ENCODE assay signal across 22 cellular contexts in the genomic region with DNA sequence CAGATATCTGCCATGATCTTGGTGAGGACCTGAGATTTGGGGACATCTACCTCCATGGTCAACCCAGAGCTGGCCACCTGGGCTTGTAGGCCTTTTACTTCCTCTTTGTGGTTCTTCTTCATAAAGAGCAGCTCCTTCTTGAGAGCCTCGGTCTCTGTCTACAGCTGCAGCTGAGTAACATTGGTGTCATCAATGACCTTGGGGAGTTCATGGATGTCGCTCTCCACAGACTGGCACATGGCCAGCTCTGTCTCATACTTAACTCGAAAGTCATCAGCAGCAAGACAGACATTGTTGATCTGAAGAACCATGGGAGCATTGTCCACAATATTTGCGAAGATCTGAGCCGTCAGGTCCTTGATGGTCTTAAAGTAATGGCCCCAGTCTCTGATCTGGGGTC. TPM values are rescaled to one million over a fixed set of nuclear protein-coding genes. Genes with fewer than 3 reads are reported as not detected.
DNase-seq lines count a peak whose midpoint lies in the region; ATAC-seq and TF ChIP-seq lines count a peak whose summit lies in the region.
"Had no signal": no experiment of that assay in that cellular context is flagged by ENCODE, and none has a peak within 500 bp of the region (broad histone marks: within the 10 kb centered on the region; RNA-seq: fewer than 3 reads in every experiment).

No MANE protein-coding gene starts in this region.

- H4K20me1 ChIP-seq in Karpas-422 (ENCODE audit: insufficient read depth, low read depth, low read length) (no peaks in the 10 kb centered on the region), fibroblast of lung (ENCODE audit: control insufficient read depth, extremely low read depth, insufficient read depth, low read length) (no peaks in the 10 kb centered on the region), neural progenitor cell (ENCODE audit: low read depth) (no peaks in the 10 kb centered on the region)

- H3K4me3 ChIP-seq in Karpas-422 (ENCODE audit: low read length) (no peak overlapping the region), fibroblast of lung (replicated peaks in 1 of 4; ENCODE audit: control extremely low read depth in 1 of 4, insufficient read depth in 1 of 4, low read depth in 3 of 4, low read length in 4 of 4) (no peak overlapping the region), neural progenitor cell (no peak overlapping the region)
- H3K4me3 ChIP-seq: colonic mucosa, mucosa of descending colon, sigmoid colon, uterus had no signal

- H3K4me2 ChIP-seq in Karpas-422 (ENCODE audit: low read depth, low read length, poor library complexity, severe bottlenecking) (no peak overlapping the region), fibroblast of lung (ENCODE audit: extremely low read depth, insufficient read depth, low read length) (no peak overlapping the region), neural progenitor cell (no peak overlapping the region)
- H3K4me2 ChIP-seq: KMS-11 had no signal

- H2AFZ ChIP-seq in Karpas-422 (ENCODE audit: low read length) (no peak overlapping the region), fibroblast of lung (ENCODE audit: low read length) (no peak overlapping the region), neural progenitor cell (replicated peaks) (no peak overlapping the region)

- H3K4me3 Mint-ChIP-seq in neural progenitor cell = no peak overlapping the region
- H3K4me3 Mint-ChIP-seq: activated CD8-positive, alpha-beta T cell treated with anti-CD3 and anti-CD28 coated beads for 36 hours; H9 had no signal

- H3K27ac ChIP-seq in Karpas-422 (ENCODE audit: low read length) (no peak overlapping the region), fibroblast of lung (ENCODE audit: insufficient read depth, low read length) (no peak overlapping the region), neural progenitor cell (no peak overlapping the region)
- H3K27ac ChIP-seq: C4-2B, colonic mucosa, KMS-11, sigmoid colon, uterus had no signal

- H3K9me3 Mint-ChIP-seq in neural progenitor cell = peaks cover 8% of the 10 kb centered on the region
- H3K9me3 Mint-ChIP-seq: activated CD8-positive, alpha-beta T cell treated with anti-CD3 and anti-CD28 coated beads for 36 hours had no signal

- no peak overlapping the region for H3K27ac Mint-ChIP-seq in neural progenitor cell
- H3K27ac Mint-ChIP-seq: activated CD8-positive, alpha-beta T cell treated with anti-CD3 and anti-CD28 coated beads for 36 hours; H9 had no signal

- H3K79me2 ChIP-seq in Karpas-422 (ENCODE audit: low read length) = no peaks in the 10 kb centered on the region
- H3K79me2 ChIP-seq in fibroblast of lung (ENCODE audit: control insufficient read depth, insufficient read depth, low read length) = no peaks in the 10 kb centered on the region
- no peaks in the 10 kb centered on the region for H3K79me2 ChIP-seq in neural progenitor cell (ENCODE audit: low read depth)

- TF ChIP-seq CTCF in fibroblast of lung (conservative IDR thresholded peaks at IDR 0.05 in 1 of 2, IDR thresholded peaks at IDR 0.05 in 1 of 2; ENCODE audit: low read depth in 1 of 2, low read length in 2 of 2) (no peak), neural progenitor cell (IDR thresholded peaks at IDR 0.05) (no peak)

- H3K4me1 ChIP-seq in Karpas-422 (ENCODE audit: low read length) (no peaks in the 10 kb centered on the region), fibroblast of lung (ENCODE audit: control insufficient read depth, extremely low read depth, insufficient read depth, low read length) (peaks cover 3% of the 10 kb centered on the region), neural progenitor cell (no peaks in the 10 kb centered on the region)
- H3K4me1 ChIP-seq: colonic mucosa, sigmoid colon, uterus had no signal

- H3K4me1 Mint-ChIP-seq in neural progenitor cell = no peaks in the 10 kb centered on the region
- H3K4me1 Mint-ChIP-seq: H9 had no signal

- no peaks in the 10 kb centered on the region for H3F3A ChIP-seq in neural progenitor cell (ENCODE audit: low read depth)

- H3K9me3 ChIP-seq in Karpas-422 (ENCODE audit: low read length) (no peaks in the 10 kb centered on the region), fibroblast of lung (ENCODE audit: control insufficient read depth, insufficient read depth, low read depth, low read length) (no peaks in the 10 kb centered on the region), neural progenitor cell (ENCODE audit: low read depth) (peaks cover 10% of the 10 kb centered on the region)
- H3K9me3 ChIP-seq: colonic mucosa, mucosa of descending colon, sigmoid colon, uterus had no signal

- peaks cover 5% of the 10 kb centered on the region for H3K27me3 Mint-ChIP-seq in neural progenitor cell (ENCODE audit: insufficient read depth, low read depth)
- H3K27me3 Mint-ChIP-seq: activated CD8-positive, alpha-beta T cell treated with anti-CD3 and anti-CD28 coated beads for 36 hours had no signal

- no peaks in the 10 kb centered on the region for H3K9me2 ChIP-seq in Karpas-422 (replicated peaks; ENCODE audit: insufficient read depth, low read length)

- H3K36me3 ChIP-seq in Karpas-422 (ENCODE audit: insufficient read depth, low read length) = no peaks in the 10 kb centered on the region
- H3K36me3 ChIP-seq in fibroblast of lung (ENCODE audit: control insufficient read depth, insufficient read depth, low read length) = no peaks in the 10 kb centered on the region
- no peaks in the 10 kb centered on the region for H3K36me3 ChIP-seq in neural progenitor cell
- H3K36me3 ChIP-seq: colonic mucosa, sigmoid colon, uterus had no signal

- H3K9ac ChIP-seq in Karpas-422 (ENCODE audit: low read length) = no peak overlapping the region
- H3K9ac ChIP-seq in fibroblast of lung (ENCODE audit: insufficient read depth, low read length) = no peak overlapping the region
- H3K9ac ChIP-seq in neural progenitor cell = no peak overlapping the region
- H3K9ac ChIP-seq: KMS-11 had no signal

- H3K27me3 ChIP-seq in Karpas-422 (ENCODE audit: low read length) (no peaks in the 10 kb centered on the region), fibroblast of lung (ENCODE audit: control insufficient read depth, insufficient read depth, low read length) (no peaks in the 10 kb centered on the region), neural progenitor cell (no peaks in the 10 kb centered on the region)
- H3K27me3 ChIP-seq: colonic mucosa, sigmoid colon, uterus had no signal

- DNase-seq in AG20443 (ENCODE audit: low spot score) (peak; percentile 21), Karpas-422 (peak; percentile 48), RPMI7951 (ENCODE audit: low read depth) (peak; percentile 87), fibroblast of lung (ENCODE audit: low read depth in 2 of 2) (peak; percentile 30 to 65), neural progenitor cell (ENCODE audit: low spot score) (no peak), NCI-H524 (lab: John Stamatoyannopoulos, UW) (no peak)
- DNase-seq in activated T-cell treated with anti-CD3 and anti-CD28 coated beads, Interleukin-2, amount 50 U/mL, for 48 hours = no peak
- DNase-seq: activated CD8-positive, alpha-beta T cell treated with anti-CD3 and anti-CD28 coated beads for 36 hours; activated gamma-delta T cell treated with Interleukin-2 at 50 U/mL for 16 hours; Calu3; colonic mucosa; H9; head of caudate nucleus; NCI-H1436; NCI-H526; sigmoid colon; stimulated activated CD8-positive, alpha-beta memory T cell treated with anti-CD3 and anti-CD28 coated beads, Interleukin-4, amount 100 ng/mL, for 48 hours; uterus had no signal

- no peaks in the 10 kb centered on the region for H3K36me3 Mint-ChIP-seq in neural progenitor cell

- no peak for ATAC-seq in GM21515 (IDR thresholded peaks at IDR 0.05; ENCODE audit: unreplicated experiment)
- ATAC-seq: activated CD8-positive, alpha-beta T cell treated with anti-CD3 and anti-CD28 coated beads for 36 hours; mucosa of descending colon had no signal

RNA-seq across cellular contexts. Expression of gene RASA2, which starts 15.7 kb away (rescaled TPM):
- 11.5 and 27.1 TPM in 2 replicates for total RNA-seq in Karpas-422 (2014; rRNA removed; shearing (Covaris generic); ENCODE audit: low replicate concordance)
- total RNA-seq in RPMI7951 (2014; rRNA removed; shearing (Covaris generic)) = 14.5 and 16.1 TPM in 2 replicates
- 10.0 and 11.4 TPM in 2 replicates for total RNA-seq in fibroblast of lung
- polyA plus RNA-seq in fibroblast of lung = 8.4 and 10.0 TPM in 2 replicates
- 3.9 and 4.7 TPM in 2 replicates for polyA plus RNA-seq in fibroblast of lung (2012)
- polyA minus RNA-seq in fibroblast of lung (ENCODE audit: low replicate concordance) = 0.51 and 1.2 TPM in 2 replicates
- 40.3 and 48.4 TPM in 2 replicates for total RNA-seq in neural progenitor cell (ENCODE audit: low replicate concordance)

Comparison
In these comparisons a context has a peak if more than half of its experiments do, and no peak if none do; other contexts are left out.
1. DNase-seq: peak in AG20443 (single experiment), Karpas-422 (single experiment), RPMI7951 (single experiment) and fibroblast of lung (2 of 2); none in neural progenitor cell (single experiment), NCI-H524 (0 of 2) and activated T-cell treated with anti-CD3 and anti-CD28 coated beads, Interleukin-2, amount 50 U/mL, for 48 hours (0 of 2).